In the genomic region with DNA sequence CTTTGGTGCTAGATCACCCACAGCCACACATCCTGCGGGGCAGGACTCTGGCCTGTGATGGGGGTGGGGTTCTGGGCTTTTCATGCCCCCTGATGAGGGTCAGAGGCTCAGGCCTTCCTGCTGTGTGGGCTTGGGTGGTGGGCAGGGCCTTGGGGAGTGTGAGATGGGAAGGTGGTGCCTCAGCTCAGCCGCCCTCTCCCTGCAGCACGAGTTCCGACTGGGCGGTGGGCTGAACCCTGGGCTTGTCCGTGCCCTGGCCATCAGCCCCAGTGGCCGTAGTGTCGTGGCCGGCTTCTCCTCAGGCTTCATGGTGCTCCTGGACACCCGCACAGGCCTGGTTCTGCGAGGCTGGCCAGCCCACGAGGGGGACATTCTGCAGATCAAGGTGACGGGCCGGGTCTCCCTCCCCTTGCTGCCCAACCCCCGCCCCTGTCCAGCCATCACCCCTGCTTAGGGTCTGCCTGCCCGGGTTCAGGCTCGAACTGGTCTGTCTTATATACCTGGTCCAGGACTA, we compare ENCODE assay signal across 14 cellular contexts. TPM values are rescaled to one million over a fixed set of nuclear protein-coding genes. Genes with fewer than 3 reads are reported as not detected.
DNase-seq lines count a peak whose midpoint lies in the region; ATAC-seq and TF ChIP-seq lines count a peak whose summit lies in the region.
"Had no signal": no experiment of that assay in that cellular context is flagged by ENCODE, and none has a peak within 500 bp of the region (broad histone marks: within the 10 kb centered on the region; RNA-seq: fewer than 3 reads in every experiment).

No MANE protein-coding gene starts in this region.

- ATAC-seq in GM18520 (IDR thresholded peaks at IDR 0.05; ENCODE audit: unreplicated experiment): no peak

- H4K20me1 ChIP-seq in BLaER1 treated with 17β-estradiol and CSF1 and Interleukin-3, amounts not matched to agents 10 nM and 100 nM: peaks cover 0 to 65% (median 16%) of the 10 kb centered on the region in 11 experiments; a peak in 14 of 22 replicates

- no peaks in the 10 kb centered on the region for H3K9me3 Mint-ChIP-seq in T-helper 2 cell treated with Interferon-gamma antibody and Interleukin-4, amounts not matched to agents 5 μg/mL and 100 μg/mL, for 36 hours
- H3K9me3 Mint-ChIP-seq: activated CD4-positive, alpha-beta memory T cell treated with anti-CD3 and anti-CD28 coated beads, Interleukin-2, amount 10 ng/mL, durations not matched to agents 7 days and 5 days; memory B cell; neural progenitor cell had no signal

- WGBS in ovary, 3 donors: 79 to 80% (median 80%) methylated on average over 16 to 17 of the region's 17 CpGs

- no peaks in the 10 kb centered on the region for H3K4me1 Mint-ChIP-seq in T-helper 2 cell treated with Interferon-gamma antibody and Interleukin-4, amounts not matched to agents 5 μg/mL and 100 μg/mL, for 36 hours (ENCODE audit: low read depth)

- H3K9ac ChIP-seq in BLaER1 treated with 17β-estradiol and CSF1 and Interleukin-3, amounts not matched to agents 10 nM and 100 nM: peak overlapping the region in 7 of 11 experiments; percentile 18 to 59 (median 41); a peak in 8 of 22 replicates
- H3K9ac ChIP-seq: neural progenitor cell had no signal

- TF ChIP-seq POLR2A in ovary (IDR thresholded peaks at IDR 0.05): no peak

- no peak for TF ChIP-seq CTCF in ovary (IDR thresholded peaks at IDR 0.05)

- H3K27ac ChIP-seq in BLaER1 treated with 17β-estradiol and CSF1 and Interleukin-3, amounts not matched to agents 10 nM and 100 nM: peak overlapping the region in 9 of 11 experiments; percentile 23 to 61 (median 49); a peak in 16 of 22 replicates
- H3K27ac ChIP-seq in effector memory CD4-positive, alpha-beta T cell (ENCODE audit: insufficient read depth, low read length, poor library complexity, severe bottlenecking): peak overlapping the region; percentile 14
- peak overlapping the region; percentile 70 to 73 for H3K27ac ChIP-seq in ovary
- H3K27ac ChIP-seq: neural progenitor cell had no signal

- TF ChIP-seq EP300 in ovary (IDR thresholded peaks at IDR 0.05): no peak

- no peaks in the 10 kb centered on the region for H3K9me3 ChIP-seq in BLaER1 treated with 17β-estradiol and CSF1 and Interleukin-3, amounts not matched to agents 10 nM and 100 nM (replicated peaks in 1 of 11)
- H3K9me3 ChIP-seq in effector memory CD4-positive, alpha-beta T cell (ENCODE audit: control insufficient read depth, low read length): no peaks in the 10 kb centered on the region
- no peaks in the 10 kb centered on the region for H3K9me3 ChIP-seq in ovary

- peaks cover 50 to 66% (median 58%) of the 10 kb centered on the region in 10 experiments for H3K4me1 ChIP-seq in BLaER1 treated with 17β-estradiol and CSF1 and Interleukin-3, amounts not matched to agents 10 nM and 100 nM
- no peaks in the 10 kb centered on the region for H3K4me1 ChIP-seq in effector memory CD4-positive, alpha-beta T cell (ENCODE audit: control insufficient read depth, insufficient read depth, low read length, poor library complexity, severe bottlenecking)
- peaks cover 24% of the 10 kb centered on the region for H3K4me1 ChIP-seq in ovary (ENCODE audit: insufficient read depth)
- H3K4me1 ChIP-seq: neural progenitor cell had no signal

- H3K36me3 ChIP-seq in BLaER1 treated with 17β-estradiol and CSF1 and Interleukin-3, amounts not matched to agents 10 nM and 100 nM: peaks cover 21 to 65% (median 50%) of the 10 kb centered on the region in 11 experiments
- peaks cover 39% of the 10 kb centered on the region for H3K36me3 ChIP-seq in effector memory CD4-positive, alpha-beta T cell (ENCODE audit: control insufficient read depth, insufficient read depth, low read length)
- no peaks in the 10 kb centered on the region for H3K36me3 ChIP-seq in ovary
- H3K36me3 ChIP-seq: neural progenitor cell had no signal

- H3K27me3 ChIP-seq in BLaER1 treated with 17β-estradiol and CSF1 and Interleukin-3, amounts not matched to agents 10 nM and 100 nM: no peaks in the 10 kb centered on the region
- H3K27me3 ChIP-seq in effector memory CD4-positive, alpha-beta T cell (replicated peaks; ENCODE audit: control insufficient read depth, insufficient read depth, low read length, poor library complexity, severe bottlenecking): no peaks in the 10 kb centered on the region
- no peaks in the 10 kb centered on the region for H3K27me3 ChIP-seq in ovary
- H3K27me3 ChIP-seq: neural progenitor cell had no signal

- H3K4me2 ChIP-seq in BLaER1 treated with 17β-estradiol and CSF1 and Interleukin-3, amounts not matched to agents 10 nM and 100 nM: peak overlapping the region; percentile 28 to 84 (median 48); a peak in 19 of 22 replicates
- H3K4me2 ChIP-seq: neural progenitor cell had no signal

- peaks cover 15% of the 10 kb centered on the region for H3K36me3 Mint-ChIP-seq in T-helper 2 cell treated with Interferon-gamma antibody and Interleukin-4, amounts not matched to agents 5 μg/mL and 100 μg/mL, for 36 hours (ENCODE audit: low read depth)

- no peak overlapping the region for H3K4me3 Mint-ChIP-seq in T-helper 2 cell treated with Interferon-gamma antibody and Interleukin-4, amounts not matched to agents 5 μg/mL and 100 μg/mL, for 36 hours
- H3K4me3 Mint-ChIP-seq: activated CD4-positive, alpha-beta memory T cell treated with anti-CD3 and anti-CD28 coated beads, Interleukin-2, amount 10 ng/mL, durations not matched to agents 7 days and 5 days; memory B cell had no signal

- DNase-seq in HuH-7.5 (ENCODE audit: low spot score) (peak; percentile 46), ovary (peak in 1 of 5 donors; percentile 49), mesenteric fat pad (ENCODE audit: low spot score) (no peak)
- DNase-seq in effector memory CD4-positive, alpha-beta T cell: no peak
- DNase-seq in T-helper 2 cell treated with Interferon-gamma antibody and Interleukin-4, amounts not matched to agents 5 μg/mL and 100 μg/mL, for 36 hours (ENCODE audit: low spot score): no peak
- no peak for DNase-seq in NK-92 treated with Interleukin-12 subunit alpha and Interleukin-12 subunit beta, amount 100 ng/mL, for 24 hours (lab: John Stamatoyannopoulos, UW)
- DNase-seq: activated CD4-positive, alpha-beta memory T cell treated with anti-CD3 and anti-CD28 coated beads, Interleukin-2, amount 10 ng/mL, durations not matched to agents 7 days and 5 days; MM.1S; NCI-H2029 treated with DMSO at 0.1 percent for 48 hours; NCI-H526 had no signal

- H3K27me3 Mint-ChIP-seq in T-helper 2 cell treated with Interferon-gamma antibody and Interleukin-4, amounts not matched to agents 5 μg/mL and 100 μg/mL, for 36 hours (ENCODE audit: low read depth): no peaks in the 10 kb centered on the region
- H3K27me3 Mint-ChIP-seq: activated CD4-positive, alpha-beta memory T cell treated with anti-CD3 and anti-CD28 coated beads, Interleukin-2, amount 10 ng/mL, durations not matched to agents 7 days and 5 days; memory B cell had no signal

- no peak overlapping the region for H3K4me3 ChIP-seq in BLaER1 treated with 17β-estradiol and CSF1 and Interleukin-3, amounts not matched to agents 10 nM and 100 nM
- no peak overlapping the region for H3K4me3 ChIP-seq in effector memory CD4-positive, alpha-beta T cell (ENCODE audit: insufficient read depth, low read depth, low read length, poor library complexity, severe bottlenecking)
- no peak overlapping the region for H3K4me3 ChIP-seq in ovary
- H3K4me3 ChIP-seq: neural progenitor cell had no signal

- intact Hi-C loops in ovary (cut with DNase I): no loop called here

- H3K27ac Mint-ChIP-seq in T-helper 2 cell treated with Interferon-gamma antibody and Interleukin-4, amounts not matched to agents 5 μg/mL and 100 μg/mL, for 36 hours: no peak overlapping the region
- H3K27ac Mint-ChIP-seq: activated CD4-positive, alpha-beta memory T cell treated with anti-CD3 and anti-CD28 coated beads, Interleukin-2, amount 10 ng/mL, durations not matched to agents 7 days and 5 days; memory B cell had no signal

RNA-seq across cellular contexts. Expression of gene SERPINF2, which starts 6.8 kb away (rescaled TPM):
- total RNA-seq in ovary (10 to 100 TPM in 3 of 7 donors, 1 to 10 TPM in 4; 2.6 to 45.2 (median 4.5) TPM), mesenteric fat pad (29.3 TPM)
- polyA plus RNA-seq in ovary: 1 to 10 TPM; 1.7 to 9.4 TPM

RNA-seq across cellular contexts. Expression of gene WDR81, which starts 11.4 kb away (rescaled TPM):
- total RNA-seq in ovary: 10 to 100 TPM; 26.7 to 59.4 (median 36.2) TPM
- polyA plus RNA-seq in ovary: 10 to 100 TPM in 1 of 2 donors, 1 to 10 TPM in 1; 1.3 to 41.0 TPM
- 47.4 TPM for total RNA-seq in mesenteric fat pad

RNA-seq across cellular contexts. Expression of gene TLCD2, which starts 25.7 kb away (rescaled TPM):
- total RNA-seq in ovary: 1 to 10 TPM; 1.5 to 9.1 (median 5.6) TPM
- polyA plus RNA-seq in ovary: 1 to 10 TPM; 2.0 to 5.7 TPM
- total RNA-seq in mesenteric fat pad: 30.1 TPM

RNA-seq across cellular contexts. Expression of gene SERPINF1, which starts 26.0 kb away (rescaled TPM):
- total RNA-seq in ovary: 100 to 1,000 TPM; 342 to 965 (median 417) TPM
- 100 to 1,000 TPM; 439 to 670 TPM for polyA plus RNA-seq in ovary
- total RNA-seq in mesenteric fat pad: 1,175 TPM
- total RNA-seq: activated CD4-positive, alpha-beta memory T cell treated with anti-CD3 and anti-CD28 coated beads, Interleukin-2, amount 10 ng/mL, durations not matched to agents 7 days and 5 days had no signal

RNA-seq across cellular contexts. Expression of gene PRPF8, which starts 51.2 kb away (rescaled TPM):
- total RNA-seq in ovary (100 to 1,000 TPM; 146 to 379 (median 290) TPM), mesenteric fat pad (225 TPM)
- 100 to 1,000 TPM; 150 to 186 TPM for polyA plus RNA-seq in ovary

Comparison
In these comparisons a context has a peak if more than half of its experiments do, and no peak if none do; other contexts are left out.
1. H3K27ac ChIP-seq: peak in every context shown above with its lines; median percentile 72 in ovary; 49 in BLaER1 treated with 17β-estradiol and CSF1 and Interleukin-3, amounts not matched to agents 10 nM and 100 nM; 14 in effector memory CD4-positive, alpha-beta T cell.